In the genomic region with DNA sequence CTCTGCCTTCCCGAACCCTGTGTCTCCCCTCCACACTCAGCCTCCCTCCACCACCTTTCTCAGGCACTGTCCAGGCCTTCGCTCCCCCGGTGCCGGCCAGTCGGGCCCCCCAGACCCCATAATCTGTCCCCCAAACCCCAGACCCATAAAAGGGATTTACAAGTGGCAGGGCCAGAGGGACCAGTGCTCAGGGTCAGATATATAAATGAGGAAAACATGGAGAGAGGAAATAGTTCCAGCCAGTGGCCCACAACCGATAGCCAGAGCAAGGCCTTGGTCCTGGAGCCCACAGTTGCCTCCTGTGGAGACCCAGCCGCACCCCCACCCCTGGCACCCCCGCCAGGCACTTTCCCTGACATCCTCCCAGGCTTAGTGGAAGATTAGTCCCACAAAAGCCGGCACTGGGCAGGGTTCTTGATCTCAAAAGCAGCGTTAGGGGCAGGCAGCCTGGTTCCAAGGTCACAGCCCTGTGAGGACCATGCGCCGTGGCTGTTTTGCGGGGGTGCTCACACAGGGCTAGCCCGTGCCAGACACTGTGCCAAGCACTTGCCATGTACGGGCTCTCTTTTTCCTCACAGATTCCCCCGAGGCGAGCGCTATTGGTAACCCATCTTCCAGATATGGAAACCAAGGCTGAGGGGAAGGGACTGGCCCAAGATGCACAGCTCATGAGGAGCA, we compare ENCODE assay signal across 8 cellular contexts. TPM values are rescaled to one million over a fixed set of nuclear protein-coding genes. Genes with fewer than 3 reads are reported as not detected.
DNase-seq lines count a peak whose midpoint lies in the region; ATAC-seq and TF ChIP-seq lines count a peak whose summit lies in the region.

No MANE protein-coding gene starts in this region.

- no peaks in the 10 kb centered on the region for H3K9me3 Mint-ChIP-seq in stimulated activated naive CD8-positive, alpha-beta T cell treated with anti-CD3 and anti-CD28 coated beads, Interleukin-15, Interleukin-2, amounts not matched to agents 100 ng/mL and 50 ng/mL, for 24 hours

- peaks cover 32% of the 10 kb centered on the region for H3K27me3 Mint-ChIP-seq in stimulated activated naive CD8-positive, alpha-beta T cell treated with anti-CD3 and anti-CD28 coated beads, Interleukin-15, Interleukin-2, amounts not matched to agents 100 ng/mL and 50 ng/mL, for 24 hours

- peaks cover 20% of the 10 kb centered on the region for H3K27me3 ChIP-seq in colonic mucosa
- peaks cover 0 to 6% of the 10 kb centered on the region in 2 donors for H3K27me3 ChIP-seq in muscle layer of colon (ENCODE audit: control insufficient read depth in 1 of 2, insufficient read depth in 2 of 2, low read length in 2 of 2)
- H3K27me3 ChIP-seq in vagina: no peaks in the 10 kb centered on the region

- no peaks in the 10 kb centered on the region for H3K36me3 Mint-ChIP-seq in stimulated activated naive CD8-positive, alpha-beta T cell treated with anti-CD3 and anti-CD28 coated beads, Interleukin-15, Interleukin-2, amounts not matched to agents 100 ng/mL and 50 ng/mL, for 24 hours (ENCODE audit: low read depth)

- H3K27ac Mint-ChIP-seq in stimulated activated naive CD8-positive, alpha-beta T cell treated with anti-CD3 and anti-CD28 coated beads, Interleukin-15, Interleukin-2, amounts not matched to agents 100 ng/mL and 50 ng/mL, for 24 hours: no peak overlapping the region

- peaks cover 13% of the 10 kb centered on the region for H3K4me1 Mint-ChIP-seq in stimulated activated naive CD8-positive, alpha-beta T cell treated with anti-CD3 and anti-CD28 coated beads, Interleukin-15, Interleukin-2, amounts not matched to agents 100 ng/mL and 50 ng/mL, for 24 hours (ENCODE audit: low read depth)

- intact Hi-C loops in colonic mucosa (cut with DNase I) (loop anchor here (5.0 kb wide), 1 partner anchor 115 kb away; no protein-coding TSS in a partner anchor), vagina (cut with DNase I) (loop anchor here (5.0 kb wide), 1 partner anchor 165 kb away; the partner anchor contains the start of gene IFT122)

- TF ChIP-seq CTCF in colonic mucosa (IDR thresholded peaks at IDR 0.05) (no peak), vagina (IDR thresholded peaks at IDR 0.05) (no peak), GM10266 (IDR thresholded peaks at IDR 0.05; ENCODE audit: control insufficient read depth, insufficient read depth, low read depth, missing control alignments) (no peak)

- no peaks in the 10 kb centered on the region for H3K4me1 ChIP-seq in colonic mucosa
- peaks cover 54% of the 10 kb centered on the region for H3K4me1 ChIP-seq in muscle layer of colon (ENCODE audit: insufficient read depth, low read length)
- H3K4me1 ChIP-seq in vagina: peaks cover 60% of the 10 kb centered on the region

- H3K9ac ChIP-seq in colonic mucosa (ENCODE audit: low read depth in 2 of 2, low read length in 2 of 2) (peak overlapping the region; percentile 61 to 78), muscle layer of colon (ENCODE audit: low read length) (peak overlapping the region; percentile 74)

- H3K9me3 ChIP-seq in colonic mucosa (no peaks in the 10 kb centered on the region), muscle layer of colon (ENCODE audit: low read length) (no peaks in the 10 kb centered on the region), vagina (no peaks in the 10 kb centered on the region)

- peak overlapping the region; percentile 30 for H3K4me3 ChIP-seq in colonic mucosa
- H3K4me3 ChIP-seq in muscle layer of colon (ENCODE audit: low read depth in 1 of 2, low read length in 2 of 2): peak overlapping the region; percentile 29 to 64
- H3K4me3 ChIP-seq in vagina: peak overlapping the region; percentile 54 to 61

- H3K27ac ChIP-seq in colonic mucosa: peak overlapping the region; percentile 64
- H3K27ac ChIP-seq in muscle layer of colon (ENCODE audit: low read depth, low read length): peak overlapping the region; percentile 54
- H3K27ac ChIP-seq in vagina: peak overlapping the region; percentile 94

- ATAC-seq in stimulated activated naive CD8-positive, alpha-beta T cell treated with anti-CD3 and anti-CD28 coated beads, Interleukin-15, Interleukin-2, amounts not matched to agents 100 U/mL and 50 U/mL, for 24 hours: no peak
- no peak for ATAC-seq in HG03097 (IDR thresholded peaks at IDR 0.05; ENCODE audit: low FRiP score, unreplicated experiment)

- no peak for TF ChIP-seq POLR2A in vagina (IDR thresholded peaks at IDR 0.05)

- H3K4me3 Mint-ChIP-seq in stimulated activated naive CD8-positive, alpha-beta T cell treated with anti-CD3 and anti-CD28 coated beads, Interleukin-15, Interleukin-2, amounts not matched to agents 100 ng/mL and 50 ng/mL, for 24 hours: peak overlapping the region; percentile 79

- H3K36me3 ChIP-seq in colonic mucosa (no peaks in the 10 kb centered on the region), muscle layer of colon (ENCODE audit: insufficient read depth, low read length) (no peaks in the 10 kb centered on the region), vagina (no peaks in the 10 kb centered on the region)

- DNase-seq in stimulated activated naive CD8-positive, alpha-beta T cell treated with anti-CD3 and anti-CD28 coated beads, Interleukin-15, Interleukin-2, amounts not matched to agents 100 U/mL and 50 U/mL, for 24 hours: no peak
- no peak for DNase-seq in colonic mucosa
- no peak for DNase-seq in vagina (ENCODE audit: extremely low spot score in 2 of 2)
- DNase-seq in GM10266 (ENCODE audit: extremely low spot score): no peak
- DNase-seq in NCI-H1694 (lab: John Stamatoyannopoulos, UW): no peak

RNA-seq across cellular contexts. Expression of gene PLXND1, which starts 1.1 kb away (rescaled TPM):
- 10 to 100 TPM; 25.6 to 26.7 TPM for total RNA-seq in colonic mucosa
- total RNA-seq in vagina: 96.5 TPM
